In genomic region chr3:55891106-55891505, GRCh38 we compare ENCODE assay signal across 20 cellular contexts.
"Had no signal": no experiment of that assay in that cellular context is flagged by ENCODE, and none has a peak within 500 bp of the region (broad histone marks: within the 10 kb centered on the region; RNA-seq: fewer than 3 reads in every experiment).

No MANE protein-coding gene starts in this region.

- H3K36me3 ChIP-seq: heart right ventricle, left ventricle myocardium inferior, neutrophil, ovary, stomach, suprapubic skin, tibial nerve had no signal

- H3K27me3 ChIP-seq: neutrophil, ovary, stomach, tibial nerve had no signal

- DNase-seq: activated B cell treated with CpG ODN at 0.5 μM for 24 hours; activated CD8-positive, alpha-beta memory T cell treated with anti-CD3 and anti-CD28 coated beads, Interleukin-2, amount 10 ng/mL, durations not matched to agents 7 days and 5 days; activated CD8-positive, alpha-beta T cell treated with anti-CD3 and anti-CD28 coated beads, Interleukin-2, amount 10 ng/mL, durations not matched to agents 7 days and 5 days; activated naive CD8-positive, alpha-beta T cell treated with anti-CD3 and anti-CD28 coated beads, Interleukin-2, amount 50 U/mL, for 24 hours; activated T-cell treated with anti-CD3 and anti-CD28 coated beads, Interleukin-2, amount 50 U/mL, for 48 hours; endodermal cell; foreskin fibroblast; heart right ventricle; left ventricle myocardium inferior; naive B cell; nephron progenitor cell; ovary; stimulated activated CD4-positive, alpha-beta T cell treated with anti-CD3 and anti-CD28 coated beads, Interleukin-4, amount 100 ng/mL, for 4 hours; stimulated activated CD8-positive, alpha-beta memory T cell treated with anti-CD3 and anti-CD28 coated beads, Interleukin-4, amount 100 ng/mL, for 48 hours; stomach; T-helper 1 cell had no signal

- H3K4me1 ChIP-seq: heart right ventricle, left ventricle myocardium inferior, stomach, suprapubic skin, tibial nerve had no signal

- H3K4me3 ChIP-seq: heart right ventricle, left ventricle myocardium inferior, ovary, skin epidermis, stomach, suprapubic skin, tibial nerve had no signal

- H3K27ac ChIP-seq: heart right ventricle, left ventricle myocardium inferior, neutrophil, ovary, skin epidermis, stomach, suprapubic skin, tibial nerve had no signal

- H3K9me3 ChIP-seq: heart right ventricle, left ventricle myocardium inferior, neutrophil, ovary, stomach, suprapubic skin, tibial nerve had no signal
